ENCODE assay signal across 34 cellular contexts in genomic region chr1:47580451-47580980, GRCh38.
"Had no signal": no experiment of that assay in that cellular context is flagged by ENCODE, and none has a peak within 500 bp of the region (broad histone marks: within the 10 kb centered on the region; RNA-seq: fewer than 3 reads in every experiment).

No MANE protein-coding gene starts in this region.

- H3K4me1 ChIP-seq: thyroid gland had no signal

- H3K4me1 Mint-ChIP-seq: activated B cell treated with CpG ODN at 0.5 μM for 24 hours; activated naive CD4-positive, alpha-beta T cell treated with anti-CD3 and anti-CD28 coated beads, Interleukin-2, amount 10 ng/mL, durations not matched to agents 7 days and 5 days; stimulated activated memory B cell treated with anti-CD40 and anti-IgM and Interleukin-4, amounts not matched to agents 10 μg/mL and 1 μg/mL and 100 μg/mL, for 72 hours; T-cell had no signal

- H3K27ac ChIP-seq: ascending aorta, cardiac muscle cell, colonic mucosa, gastroesophageal sphincter, lower lobe of right lung, neutrophil, ovary, skin epidermis, thyroid gland had no signal

- H3K27ac Mint-ChIP-seq: activated B cell treated with CpG ODN at 0.5 μM for 24 hours; activated CD8-positive, alpha-beta T cell treated with anti-CD3 and anti-CD28 coated beads, Interleukin-2, amount 10 ng/mL, durations not matched to agents 7 days and 5 days; activated naive CD4-positive, alpha-beta T cell treated with anti-CD3 and anti-CD28 coated beads, Interleukin-2, amount 10 ng/mL, durations not matched to agents 7 days and 5 days; activated naive CD8-positive, alpha-beta T cell treated with anti-CD3 and anti-CD28 coated beads, Interleukin-2, amount 10 ng/mL, durations not matched to agents 7 days and 5 days; immature natural killer cell; natural killer cell treated with Interleukin-12 subunit alpha and Interleukin-12 subunit beta and Interleukin-15 and Interleukin-18, amount 100 ng/mL, for 72 hours; progenitor cell of endocrine pancreas; stimulated activated memory B cell treated with anti-CD40 and anti-IgM and Interleukin-4, amounts not matched to agents 10 μg/mL and 1 μg/mL and 100 μg/mL, for 72 hours; T-cell; T-helper 2 cell treated with Interferon-gamma antibody and Interleukin-4, amounts not matched to agents 5 μg/mL and 100 μg/mL, for 36 hours had no signal

- H3K4me3 Mint-ChIP-seq: activated B cell treated with CpG ODN at 0.5 μM for 24 hours; activated CD8-positive, alpha-beta T cell treated with anti-CD3 and anti-CD28 coated beads, Interleukin-2, amount 10 ng/mL, durations not matched to agents 7 days and 5 days; activated naive CD4-positive, alpha-beta T cell treated with anti-CD3 and anti-CD28 coated beads, Interleukin-2, amount 10 ng/mL, durations not matched to agents 7 days and 5 days; activated naive CD8-positive, alpha-beta T cell treated with anti-CD3 and anti-CD28 coated beads, Interleukin-2, amount 10 ng/mL, durations not matched to agents 7 days and 5 days; brain; immature natural killer cell; natural killer cell treated with Interleukin-12 subunit alpha and Interleukin-12 subunit beta and Interleukin-15 and Interleukin-18, amount 100 ng/mL, for 72 hours; stimulated activated memory B cell treated with anti-CD40 and anti-IgM and Interleukin-4, amounts not matched to agents 10 μg/mL and 1 μg/mL and 100 μg/mL, for 72 hours; stimulated activated naive CD8-positive, alpha-beta T cell treated with anti-CD3 and anti-CD28 coated beads, Interleukin-15, amount 100 ng/mL, for 72 hours; T-cell; T-helper 2 cell treated with Interferon-gamma antibody and Interleukin-4, amounts not matched to agents 5 μg/mL and 100 μg/mL, for 36 hours had no signal

- H3K4me3 ChIP-seq: ascending aorta, cardiac muscle cell, colonic mucosa, dorsolateral prefrontal cortex, gastroesophageal sphincter, lower lobe of right lung, mucosa of descending colon, ovary, skin epidermis, thyroid gland had no signal

- H3K9me3 Mint-ChIP-seq: activated B cell treated with CpG ODN at 0.5 μM for 24 hours; activated naive CD4-positive, alpha-beta T cell treated with anti-CD3 and anti-CD28 coated beads, Interleukin-2, amount 10 ng/mL, durations not matched to agents 7 days and 5 days; activated naive CD8-positive, alpha-beta T cell treated with anti-CD3 and anti-CD28 coated beads, Interleukin-2, amount 10 ng/mL, durations not matched to agents 7 days and 5 days; immature natural killer cell; natural killer cell treated with Interleukin-12 subunit alpha and Interleukin-12 subunit beta and Interleukin-15 and Interleukin-18, amount 100 ng/mL, for 72 hours; stimulated activated memory B cell treated with anti-CD40 and anti-IgM and Interleukin-4, amounts not matched to agents 10 μg/mL and 1 μg/mL and 100 μg/mL, for 72 hours; stimulated activated naive CD8-positive, alpha-beta T cell treated with anti-CD3 and anti-CD28 coated beads, Interleukin-15, amount 100 ng/mL, for 72 hours; T-cell; T-helper 2 cell treated with Interferon-gamma antibody and Interleukin-4, amounts not matched to agents 5 μg/mL and 100 μg/mL, for 36 hours had no signal

- H3K36me3 Mint-ChIP-seq: activated naive CD4-positive, alpha-beta T cell treated with anti-CD3 and anti-CD28 coated beads, Interleukin-2, amount 10 ng/mL, durations not matched to agents 7 days and 5 days; activated naive CD8-positive, alpha-beta T cell treated with anti-CD3 and anti-CD28 coated beads, Interleukin-2, amount 10 ng/mL, durations not matched to agents 7 days and 5 days; brain; immature natural killer cell; natural killer cell treated with Interleukin-12 subunit alpha and Interleukin-12 subunit beta and Interleukin-15 and Interleukin-18, amount 100 ng/mL, for 72 hours; stimulated activated memory B cell treated with anti-CD40 and anti-IgM and Interleukin-4, amounts not matched to agents 10 μg/mL and 1 μg/mL and 100 μg/mL, for 72 hours; T-cell had no signal

- H3K27me3 ChIP-seq: ascending aorta, cardiac muscle cell, colonic mucosa, ovary, thyroid gland had no signal

- DNase-seq: activated B cell treated with CpG ODN at 0.5 μM for 24 hours; activated CD4-positive, alpha-beta T cell treated with anti-CD3 and anti-CD28 coated beads, Interleukin-2, amount 50 U/mL, for 1 hour; activated CD8-positive, alpha-beta T cell treated with anti-CD3 and anti-CD28 coated beads, Interleukin-2, amount 10 ng/mL, durations not matched to agents 7 days and 5 days; activated gamma-delta T cell; activated naive CD4-positive, alpha-beta T cell treated with anti-CD3 and anti-CD28 coated beads, Interleukin-2, amount 10 ng/mL, durations not matched to agents 7 days and 5 days; activated naive CD8-positive, alpha-beta T cell treated with anti-CD3 and anti-CD28 coated beads, Interleukin-2, amount 10 ng/mL, durations not matched to agents 7 days and 5 days; cerebellar nuclear complex; colonic mucosa; dorsolateral prefrontal cortex; effector memory CD4-positive, alpha-beta T cell; erythroblast; hypothalamus; immature natural killer cell; lower lobe of right lung; mesenchymal stem cell; mucosa of descending colon; ovary; retina; stimulated activated CD4-positive, alpha-beta T cell treated with anti-CD3 and anti-CD28 coated beads, Interleukin-4, amount 100 ng/mL, for 24 hours; stimulated activated CD8-positive, alpha-beta memory T cell treated with anti-CD3 and anti-CD28 coated beads, Interleukin-4, amount 100 ng/mL, for 48 hours; stimulated activated naive CD8-positive, alpha-beta T cell treated with anti-CD3 and anti-CD28 coated beads, Interleukin-15, amount 100 ng/mL, for 72 hours; substantia nigra; T-cell; thyroid gland had no signal

- H3K9me3 ChIP-seq: ascending aorta, colonic mucosa, gastroesophageal sphincter, lower lobe of right lung, mucosa of descending colon, neutrophil, ovary, thyroid gland had no signal

- H3K36me3 ChIP-seq: ascending aorta, cardiac muscle cell, colonic mucosa, gastroesophageal sphincter, lower lobe of right lung, neutrophil, ovary, thyroid gland had no signal
